1 cellular context compared by ENCODE assay signal in the genomic region with DNA sequence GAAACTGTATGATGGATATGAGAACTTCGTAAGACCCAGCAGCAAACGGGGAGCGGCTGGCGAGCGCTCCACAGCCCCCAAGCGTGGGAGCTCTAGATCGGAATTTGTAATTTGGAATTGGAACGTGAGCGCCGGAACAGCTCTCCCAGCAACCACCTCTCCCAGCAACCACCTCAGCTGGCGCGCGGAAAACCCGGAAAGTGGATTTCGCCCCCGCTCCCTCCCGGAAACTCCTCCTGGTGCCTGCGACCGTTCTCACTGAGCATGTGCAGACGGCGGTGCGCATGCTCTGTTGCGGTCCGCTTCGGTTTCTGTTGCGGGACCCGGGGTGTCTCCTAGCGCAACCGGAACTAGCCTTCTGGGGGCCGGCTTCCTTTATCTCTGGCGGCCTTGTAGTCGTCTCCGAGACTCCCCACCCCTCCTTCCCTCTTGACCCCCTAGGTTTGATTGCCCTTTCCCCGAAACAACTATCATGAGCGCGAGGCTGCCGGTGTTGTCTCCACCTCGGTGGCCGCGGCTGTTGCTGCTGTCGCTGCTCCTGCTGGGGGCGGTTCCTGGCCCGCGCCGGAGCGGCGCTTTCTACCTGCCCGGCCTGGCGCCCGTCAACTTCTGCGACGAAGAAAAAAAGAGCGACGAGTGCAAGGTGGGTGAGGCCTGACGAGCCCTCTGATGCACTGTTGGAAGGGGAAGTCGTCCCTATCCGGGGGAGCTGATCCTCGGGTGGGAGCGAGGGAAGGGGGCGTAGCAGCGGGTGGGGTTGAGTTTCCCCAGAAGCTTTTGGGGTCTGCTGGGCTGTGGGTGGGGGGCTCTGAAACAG.
TF ChIP-seq lines count a peak whose summit lies in the region.

A gene with protein sequence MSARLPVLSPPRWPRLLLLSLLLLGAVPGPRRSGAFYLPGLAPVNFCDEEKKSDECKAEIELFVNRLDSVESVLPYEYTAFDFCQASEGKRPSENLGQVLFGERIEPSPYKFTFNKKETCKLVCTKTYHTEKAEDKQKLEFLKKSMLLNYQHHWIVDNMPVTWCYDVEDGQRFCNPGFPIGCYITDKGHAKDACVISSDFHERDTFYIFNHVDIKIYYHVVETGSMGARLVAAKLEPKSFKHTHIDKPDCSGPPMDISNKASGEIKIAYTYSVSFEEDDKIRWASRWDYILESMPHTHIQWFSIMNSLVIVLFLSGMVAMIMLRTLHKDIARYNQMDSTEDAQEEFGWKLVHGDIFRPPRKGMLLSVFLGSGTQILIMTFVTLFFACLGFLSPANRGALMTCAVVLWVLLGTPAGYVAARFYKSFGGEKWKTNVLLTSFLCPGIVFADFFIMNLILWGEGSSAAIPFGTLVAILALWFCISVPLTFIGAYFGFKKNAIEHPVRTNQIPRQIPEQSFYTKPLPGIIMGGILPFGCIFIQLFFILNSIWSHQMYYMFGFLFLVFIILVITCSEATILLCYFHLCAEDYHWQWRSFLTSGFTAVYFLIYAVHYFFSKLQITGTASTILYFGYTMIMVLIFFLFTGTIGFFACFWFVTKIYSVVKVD (plus strand): TSS at position 338 of the 817 bp plus-strand sequence. CDS start 135 bp downstream, at position 473.

TF ChIP-seq in K562, 482 proteins besides CTCF, POLR2A, EP300 and RAD21 (continued from another document and continues in another):
- TF ChIP-seq, protein P1, sequence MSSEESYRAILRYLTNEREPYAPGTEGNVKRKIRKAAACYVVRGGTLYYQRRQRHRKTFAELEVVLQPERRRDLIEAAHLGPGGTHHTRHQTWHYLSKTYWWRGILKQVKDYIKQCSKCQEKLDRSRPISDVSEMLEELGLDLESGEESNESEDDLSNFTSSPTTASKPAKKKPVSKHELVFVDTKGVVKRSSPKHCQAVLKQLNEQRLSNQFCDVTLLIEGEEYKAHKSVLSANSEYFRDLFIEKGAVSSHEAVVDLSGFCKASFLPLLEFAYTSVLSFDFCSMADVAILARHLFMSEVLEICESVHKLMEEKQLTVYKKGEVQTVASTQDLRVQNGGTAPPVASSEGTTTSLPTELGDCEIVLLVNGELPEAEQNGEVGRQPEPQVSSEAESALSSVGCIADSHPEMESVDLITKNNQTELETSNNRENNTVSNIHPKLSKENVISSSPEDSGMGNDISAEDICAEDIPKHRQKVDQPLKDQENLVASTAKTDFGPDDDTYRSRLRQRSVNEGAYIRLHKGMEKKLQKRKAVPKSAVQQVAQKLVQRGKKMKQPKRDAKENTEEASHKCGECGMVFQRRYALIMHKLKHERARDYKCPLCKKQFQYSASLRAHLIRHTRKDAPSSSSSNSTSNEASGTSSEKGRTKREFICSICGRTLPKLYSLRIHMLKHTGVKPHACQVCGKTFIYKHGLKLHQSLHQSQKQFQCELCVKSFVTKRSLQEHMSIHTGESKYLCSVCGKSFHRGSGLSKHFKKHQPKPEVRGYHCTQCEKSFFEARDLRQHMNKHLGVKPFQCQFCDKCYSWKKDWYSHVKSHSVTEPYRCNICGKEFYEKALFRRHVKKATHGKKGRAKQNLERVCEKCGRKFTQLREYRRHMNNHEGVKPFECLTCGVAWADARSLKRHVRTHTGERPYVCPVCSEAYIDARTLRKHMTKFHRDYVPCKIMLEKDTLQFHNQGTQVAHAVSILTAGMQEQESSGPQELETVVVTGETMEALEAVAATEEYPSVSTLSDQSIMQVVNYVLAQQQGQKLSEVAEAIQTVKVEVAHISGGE (CRISPR knock-in tag; IDR thresholded peaks at IDR 0.05): peak in 1 of 3 experiments; percentile 87; a peak in 2 of 6 replicates
- TF ChIP-seq ARID1B (IDR thresholded peaks at IDR 0.05) (peak; percentile 13; the same call in 1 of the 2 replicates), ZNF140 (CRISPR knock-in tag; IDR thresholded peaks at IDR 0.05) (no peak), TEAD1 (CRISPR knock-in tag; IDR thresholded peaks at IDR 0.05) (0 out of 4 replicates have a peak, but pooled peaks of 1 of the 2 experiments have one; percentile 43), MEIS2 (IDR thresholded peaks at IDR 0.05; ENCODE audit: partially characterized antibody) (peak; percentile 83), SRSF9 (IDR thresholded peaks at IDR 0.05; ENCODE audit: borderline replicate concordance, low read depth, low read length) (no peak), C11orf30 (IDR thresholded peaks at IDR 0.05; ENCODE audit: low read depth) (peak; percentile 78), SMAD4 (CRISPR knock-in tag; conservative IDR thresholded peaks at IDR 0.05) (no peak), ZNF398 (CRISPR knock-in tag; IDR thresholded peaks at IDR 0.05) (no peak), TEAD4 (IDR thresholded peaks at IDR 0.05; ENCODE audit: low read length) (no peak), TEAD4 (CRISPR knock-in tag; IDR thresholded peaks at IDR 0.05; ENCODE audit: borderline replicate concordance) (no peak), MXI1 (IDR thresholded peaks at IDR 0.05; ENCODE audit: low read depth, low read length) (0 out of 2 replicates have a peak, but pooled peaks have one; percentile 18), ZBTB17 (CRISPR knock-in tag; IDR thresholded peaks at IDR 0.05) (no peak), AFF4 (CRISPR knock-in tag; IDR thresholded peaks at IDR 0.05) (peak; percentile 75), PTRF (tag; IDR thresholded peaks at IDR 0.05) (no peak), HNRNPK (IDR thresholded peaks at IDR 0.05; ENCODE audit: low read depth, low read length, poor library complexity, severe bottlenecking) (no peak), MCM3 (IDR thresholded peaks at IDR 0.05) (no peak), ETS2 (tag; IDR thresholded peaks at IDR 0.05; ENCODE audit: borderline replicate concordance, poor library complexity, severe bottlenecking) (no peak), PREB (CRISPR knock-in tag; IDR thresholded peaks at IDR 0.05) (no peak), BCOR (IDR thresholded peaks at IDR 0.05) (peak; percentile 22; the same call in 1 of the 2 replicates), BACH1 (tag; IDR thresholded peaks at IDR 0.05) (no peak), BCL6 (CRISPR knock-in tag; IDR thresholded peaks at IDR 0.05) (no peak), RBM22 (IDR thresholded peaks at IDR 0.05; ENCODE audit: low read depth, low read length, poor library complexity, severe bottlenecking) (peak; percentile 24), ZNF143 (CRISPR knock-in tag; IDR thresholded peaks at IDR 0.05) (peak; percentile 61; the same call in 1 of the 2 replicates), MAFF (IDR thresholded peaks at IDR 0.05; ENCODE audit: low read length) (no peak), POLR2G (IDR thresholded peaks at IDR 0.05; ENCODE audit: low read depth, low read length) (peak; percentile 92), PKNOX1 (IDR thresholded peaks at IDR 0.05) (peak; percentile 28; the same call in 1 of the 2 replicates), ZNF239 (CRISPR knock-in tag; IDR thresholded peaks at IDR 0.05) (no peak), ZNF224 (CRISPR knock-in tag; IDR thresholded peaks at IDR 0.05) (no peak), ZNF165 (CRISPR knock-in tag; IDR thresholded peaks at IDR 0.05; ENCODE audit: borderline replicate concordance) (no peak), HDAC3 (IDR thresholded peaks at IDR 0.05; ENCODE audit: borderline replicate concordance, partially characterized antibody) (peak; percentile 61), PHF20 (IDR thresholded peaks at IDR 0.05; ENCODE audit: partially characterized antibody) (peak; percentile 83)
- TF ChIP-seq, protein P2, sequence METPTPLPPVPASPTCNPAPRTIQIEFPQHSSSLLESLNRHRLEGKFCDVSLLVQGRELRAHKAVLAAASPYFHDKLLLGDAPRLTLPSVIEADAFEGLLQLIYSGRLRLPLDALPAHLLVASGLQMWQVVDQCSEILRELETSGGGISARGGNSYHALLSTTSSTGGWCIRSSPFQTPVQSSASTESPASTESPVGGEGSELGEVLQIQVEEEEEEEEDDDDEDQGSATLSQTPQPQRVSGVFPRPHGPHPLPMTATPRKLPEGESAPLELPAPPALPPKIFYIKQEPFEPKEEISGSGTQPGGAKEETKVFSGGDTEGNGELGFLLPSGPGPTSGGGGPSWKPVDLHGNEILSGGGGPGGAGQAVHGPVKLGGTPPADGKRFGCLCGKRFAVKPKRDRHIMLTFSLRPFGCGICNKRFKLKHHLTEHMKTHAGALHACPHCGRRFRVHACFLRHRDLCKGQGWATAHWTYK (CRISPR knock-in tag; IDR thresholded peaks at IDR 0.05): no peak
- TF ChIP-seq, protein P3, sequence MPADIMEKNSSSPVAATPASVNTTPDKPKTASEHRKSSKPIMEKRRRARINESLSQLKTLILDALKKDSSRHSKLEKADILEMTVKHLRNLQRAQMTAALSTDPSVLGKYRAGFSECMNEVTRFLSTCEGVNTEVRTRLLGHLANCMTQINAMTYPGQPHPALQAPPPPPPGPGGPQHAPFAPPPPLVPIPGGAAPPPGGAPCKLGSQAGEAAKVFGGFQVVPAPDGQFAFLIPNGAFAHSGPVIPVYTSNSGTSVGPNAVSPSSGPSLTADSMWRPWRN (IDR thresholded peaks at IDR 0.05; ENCODE audit: low read depth): no peak
- TF ChIP-seq, protein P4, sequence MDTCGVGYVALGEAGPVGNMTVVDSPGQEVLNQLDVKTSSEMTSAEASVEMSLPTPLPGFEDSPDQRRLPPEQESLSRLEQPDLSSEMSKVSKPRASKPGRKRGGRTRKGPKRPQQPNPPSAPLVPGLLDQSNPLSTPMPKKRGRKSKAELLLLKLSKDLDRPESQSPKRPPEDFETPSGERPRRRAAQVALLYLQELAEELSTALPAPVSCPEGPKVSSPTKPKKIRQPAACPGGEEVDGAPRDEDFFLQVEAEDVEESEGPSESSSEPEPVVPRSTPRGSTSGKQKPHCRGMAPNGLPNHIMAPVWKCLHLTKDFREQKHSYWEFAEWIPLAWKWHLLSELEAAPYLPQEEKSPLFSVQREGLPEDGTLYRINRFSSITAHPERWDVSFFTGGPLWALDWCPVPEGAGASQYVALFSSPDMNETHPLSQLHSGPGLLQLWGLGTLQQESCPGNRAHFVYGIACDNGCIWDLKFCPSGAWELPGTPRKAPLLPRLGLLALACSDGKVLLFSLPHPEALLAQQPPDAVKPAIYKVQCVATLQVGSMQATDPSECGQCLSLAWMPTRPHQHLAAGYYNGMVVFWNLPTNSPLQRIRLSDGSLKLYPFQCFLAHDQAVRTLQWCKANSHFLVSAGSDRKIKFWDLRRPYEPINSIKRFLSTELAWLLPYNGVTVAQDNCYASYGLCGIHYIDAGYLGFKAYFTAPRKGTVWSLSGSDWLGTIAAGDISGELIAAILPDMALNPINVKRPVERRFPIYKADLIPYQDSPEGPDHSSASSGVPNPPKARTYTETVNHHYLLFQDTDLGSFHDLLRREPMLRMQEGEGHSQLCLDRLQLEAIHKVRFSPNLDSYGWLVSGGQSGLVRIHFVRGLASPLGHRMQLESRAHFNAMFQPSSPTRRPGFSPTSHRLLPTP (IDR thresholded peaks at IDR 0.05; ENCODE audit: borderline replicate concordance, extremely low read depth, insufficient read length): no peak
